22 cellular contexts compared by ENCODE assay signal in the genomic region with DNA sequence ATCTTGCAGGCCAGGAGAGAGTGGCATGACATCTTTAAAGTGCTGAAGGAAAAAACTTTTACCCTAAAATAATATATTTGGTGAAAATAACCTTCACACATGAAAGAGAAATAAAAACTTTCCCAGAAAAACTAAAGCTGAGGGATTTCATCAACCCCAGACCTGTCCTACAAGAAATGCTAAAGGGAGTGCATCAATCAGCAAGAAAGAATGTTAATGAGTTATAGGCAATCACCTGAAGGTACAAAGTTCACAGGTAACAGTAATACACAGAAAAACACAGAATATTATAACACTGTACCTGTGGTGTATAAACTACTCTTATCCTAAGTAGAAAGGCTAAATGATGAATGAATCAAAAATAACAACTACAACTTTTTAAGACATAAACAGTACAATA.
DNase-seq lines count a peak whose midpoint lies in the region; TF ChIP-seq lines count a peak whose summit lies in the region.
"Had no signal": no experiment of that assay in that cellular context is flagged by ENCODE, and none has a peak within 500 bp of the region (broad histone marks: within the 10 kb centered on the region; RNA-seq: fewer than 3 reads in every experiment).

No MANE protein-coding gene starts in this region.

- no peaks in the 10 kb centered on the region for H3K27me3 Mint-ChIP-seq in Calu3 (ENCODE audit: unreplicated experiment)
- H3K27me3 Mint-ChIP-seq: B cell; CD4-positive, alpha-beta T cell had no signal

- TF ChIP-seq CTCF in Calu3 (IDR thresholded peaks at IDR 0.05; ENCODE audit: unreplicated experiment) (no peak), hepatocyte (IDR thresholded peaks at IDR 0.05; ENCODE audit: poor library complexity) (no peak), smooth muscle cell (IDR thresholded peaks at IDR 0.05; ENCODE audit: borderline replicate concordance, insufficient read depth, poor library complexity, severe bottlenecking) (no peak), RWPE1 (conservative IDR thresholded peaks at IDR 0.05; ENCODE audit: low read depth) (no peak)

- POLR2A ChIA-PET in RWPE1 (lab: Yijun Ruan, JAX; ENCODE audit: low non-redundant PET): no interaction called here

- H3K9me3 Mint-ChIP-seq in Calu3 (ENCODE audit: low read depth, unreplicated experiment): peaks cover 7% of the 10 kb centered on the region

- H2AFZ ChIP-seq in hepatocyte (no peak overlapping the region), smooth muscle cell (ENCODE audit: low read depth) (no peak overlapping the region)

- no peaks in the 10 kb centered on the region for H3K36me3 Mint-ChIP-seq in Calu3 (ENCODE audit: insufficient read depth, unreplicated experiment)
- H3K36me3 Mint-ChIP-seq: CD8-positive, alpha-beta T cell had no signal

- H3K9me2 ChIP-seq in hepatocyte (replicated peaks; ENCODE audit: insufficient read depth): no peaks in the 10 kb centered on the region

- H3K4me2 ChIP-seq in hepatocyte (peak overlapping the region; percentile 28), smooth muscle cell (no peak overlapping the region)
- H3K4me2 ChIP-seq: A549; BLaER1 treated with 17β-estradiol and CSF1 and Interleukin-3, amounts not matched to agents 10 nM and 100 nM had no signal

- CTCF ChIA-PET in Calu3 (lab: Charles Lee): interaction anchor here (1.2 to 2.0 kb wide), 2 partner anchors 9 to 35 kb away, joined by 3 to 4 read pairs; no protein-coding TSS in a partner anchor
- CTCF ChIA-PET in RWPE1 (lab: Yijun Ruan, JAX): no interaction called here

- H3K27ac Mint-ChIP-seq in Calu3 (ENCODE audit: unreplicated experiment): peak overlapping the region; percentile 60
- H3K27ac Mint-ChIP-seq: B cell; CD4-positive, alpha-beta T cell; CD8-positive, alpha-beta T cell had no signal

- no peak overlapping the region for H3K4me3 ChIP-seq in hepatocyte
- H3K4me3 ChIP-seq in smooth muscle cell: peak overlapping the region; percentile 16
- H3K4me3 ChIP-seq: A549; BLaER1 treated with 17β-estradiol and CSF1 and Interleukin-3, amounts not matched to agents 10 nM and 100 nM; GM12878 had no signal

- peak; percentile 6 for DNase-seq in Calu3
- DNase-seq in hepatocyte (ENCODE audit: low spot score): no peak
- DNase-seq in smooth muscle cell (lab: John Stamatoyannopoulos, UW; ENCODE audit: unreplicated experiment): no peak
- no peak for DNase-seq in NCI-H345 (lab: John Stamatoyannopoulos, UW)
- DNase-seq in RWPE1 (ENCODE audit: low spot score): no peak
- DNase-seq: AML-193; Caco-2; CD4-positive, alpha-beta T cell; CD8-positive, alpha-beta T cell; DMS 273 treated with DMSO at 0.1 percent for 48 hours; DMS153; DMS53; DMS79; DND-41; EL; GDM1 had no signal

- BruUV-seq in Calu3 (replicated peaks; lab: Mats Ljungman, UMichigan): no TSS peak

- H3K27me3 ChIP-seq in hepatocyte (no peaks in the 10 kb centered on the region), smooth muscle cell (ENCODE audit: low read depth) (no peaks in the 10 kb centered on the region)
- H3K27me3 ChIP-seq: BLaER1 treated with 17β-estradiol and CSF1 and Interleukin-3, amounts not matched to agents 10 nM and 100 nM had no signal

- H3K36me3 ChIP-seq in hepatocyte (replicated peaks; ENCODE audit: insufficient read depth, low read depth) (no peaks in the 10 kb centered on the region), smooth muscle cell (ENCODE audit: low read depth) (no peaks in the 10 kb centered on the region)
- H3K36me3 ChIP-seq: BLaER1 treated with 17β-estradiol and CSF1 and Interleukin-3, amounts not matched to agents 10 nM and 100 nM had no signal

- no peak overlapping the region for H3K9ac ChIP-seq in smooth muscle cell (ENCODE audit: low read depth)
- H3K9ac ChIP-seq: BLaER1 treated with 17β-estradiol and CSF1 and Interleukin-3, amounts not matched to agents 10 nM and 100 nM had no signal

- H3F3A ChIP-seq in smooth muscle cell (ENCODE audit: low read depth): no peaks in the 10 kb centered on the region

- H4K20me1 ChIP-seq in hepatocyte (ENCODE audit: insufficient read depth, poor library complexity, severe bottlenecking) (no peaks in the 10 kb centered on the region), smooth muscle cell (ENCODE audit: low read depth) (no peaks in the 10 kb centered on the region)
- H4K20me1 ChIP-seq: BLaER1 treated with 17β-estradiol and CSF1 and Interleukin-3, amounts not matched to agents 10 nM and 100 nM had no signal

- H3K79me2 ChIP-seq in hepatocyte (no peaks in the 10 kb centered on the region), smooth muscle cell (ENCODE audit: low read depth) (no peaks in the 10 kb centered on the region)

- no peaks in the 10 kb centered on the region for H3K9me3 ChIP-seq in hepatocyte (ENCODE audit: low read depth)
- H3K9me3 ChIP-seq in smooth muscle cell (replicated peaks; ENCODE audit: low read depth): peaks cover 7% of the 10 kb centered on the region
- H3K9me3 ChIP-seq: A549, Caco-2 had no signal

- H3K4me3 Mint-ChIP-seq in Calu3 (ENCODE audit: low read depth, unreplicated experiment): peak overlapping the region; percentile 26
- H3K4me3 Mint-ChIP-seq: B cell; CD4-positive, alpha-beta T cell; CD8-positive, alpha-beta T cell had no signal

- peak overlapping the region; percentile 43 for H3K27ac ChIP-seq in hepatocyte
- H3K27ac ChIP-seq in smooth muscle cell (ENCODE audit: low read depth): no peak overlapping the region
- H3K27ac ChIP-seq in RWPE1: no peak overlapping the region
- H3K27ac ChIP-seq: 22Rv1; A549; BLaER1 treated with 17β-estradiol and CSF1 and Interleukin-3, amounts not matched to agents 10 nM and 100 nM; C4-2B had no signal

- no peaks in the 10 kb centered on the region for H3K4me1 ChIP-seq in hepatocyte (ENCODE audit: insufficient read depth)
- no peaks in the 10 kb centered on the region for H3K4me1 ChIP-seq in smooth muscle cell (ENCODE audit: low read depth)
- H3K4me1 ChIP-seq: A549; BLaER1 treated with 17β-estradiol and CSF1 and Interleukin-3, amounts not matched to agents 10 nM and 100 nM had no signal

- H3K4me1 Mint-ChIP-seq in Calu3 (ENCODE audit: low read depth, unreplicated experiment): peaks cover 26% of the 10 kb centered on the region
- H3K4me1 Mint-ChIP-seq: B cell had no signal

- intact Hi-C loops in Calu3 (cut with micrococcal nuclease; ENCODE audit: unreplicated experiment): no loop called here
